9 cellular contexts compared by ENCODE assay signal in the genomic region with DNA sequence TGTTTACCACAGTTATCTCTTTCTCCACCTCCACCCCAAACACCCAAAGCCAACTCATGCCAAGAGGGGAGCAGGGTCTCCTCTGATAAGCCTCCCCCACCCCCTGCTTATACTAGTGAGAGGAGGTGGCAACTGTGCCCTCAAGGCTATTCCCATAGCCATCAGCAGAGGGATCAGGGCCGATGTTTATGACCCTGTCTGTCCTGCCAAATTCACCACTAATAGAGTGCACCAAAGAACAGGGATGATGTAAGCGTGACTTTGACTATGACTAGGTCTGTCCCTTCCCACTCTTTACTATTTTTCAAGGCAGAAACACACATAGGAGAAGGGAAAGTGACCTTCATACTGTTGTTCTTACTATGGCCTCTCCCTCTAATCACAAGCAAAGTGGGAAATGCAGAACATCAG.
DNase-seq lines count a peak whose midpoint lies in the region; ATAC-seq and TF ChIP-seq lines count a peak whose summit lies in the region.
"Had no signal": no experiment of that assay in that cellular context is flagged by ENCODE, and none has a peak within 500 bp of the region (broad histone marks: within the 10 kb centered on the region; RNA-seq: fewer than 3 reads in every experiment).

No MANE protein-coding gene starts in this region.

- no peaks in the 10 kb centered on the region for H3K9me3 ChIP-seq in subcutaneous abdominal adipose tissue (ENCODE audit: control insufficient read depth in 5 of 5, low read length in 5 of 5)

- H3K27ac Mint-ChIP-seq in activated CD4-positive, alpha-beta memory T cell treated with anti-CD3 and anti-CD28 coated beads for 36 hours, result no peak overlapping the region

- peak overlapping the region; percentile 66 for H3K27ac ChIP-seq in subcutaneous abdominal adipose tissue (ENCODE audit: low read depth, low read length)
- H3K27ac ChIP-seq: 22Rv1 had no signal

- H3K27me3 ChIP-seq in subcutaneous abdominal adipose tissue (ENCODE audit: control insufficient read depth in 5 of 5, insufficient read depth in 4 of 5, low read length in 5 of 5), result no peaks in the 10 kb centered on the region

- no peaks in the 10 kb centered on the region for H3K9me3 Mint-ChIP-seq in activated CD4-positive, alpha-beta memory T cell treated with anti-CD3 and anti-CD28 coated beads for 36 hours

- H3K4me3 ChIP-seq in subcutaneous abdominal adipose tissue (ENCODE audit: low read depth in 1 of 5, low read length in 5 of 5), result no peak overlapping the region

- H3K4me1 ChIP-seq in subcutaneous abdominal adipose tissue (ENCODE audit: control insufficient read depth in 5 of 5, insufficient read depth in 5 of 5, low read length in 5 of 5), result peaks cover 17 to 93% (median 84%) of the 10 kb centered on the region in 5 donors

- H3K36me3 Mint-ChIP-seq in activated CD4-positive, alpha-beta memory T cell treated with anti-CD3 and anti-CD28 coated beads for 36 hours, result no peaks in the 10 kb centered on the region

- no peak for TF ChIP-seq CTCF in GM13976 (IDR thresholded peaks at IDR 0.05; ENCODE audit: borderline replicate concordance, control extremely low read depth, extremely low read depth, insufficient read depth, missing control alignments)

- POLR2A ChIA-PET in activated CD4-positive, alpha-beta memory T cell treated with anti-CD3 and anti-CD28 coated beads for 36 hours (lab: Charles Lee), result no interaction called here

- H3K4me1 Mint-ChIP-seq in activated CD4-positive, alpha-beta memory T cell treated with anti-CD3 and anti-CD28 coated beads for 36 hours (ENCODE audit: low read depth), result peaks cover 12% of the 10 kb centered on the region

- H3K27me3 Mint-ChIP-seq in activated CD4-positive, alpha-beta memory T cell treated with anti-CD3 and anti-CD28 coated beads for 36 hours, result no peaks in the 10 kb centered on the region

- H3K36me3 ChIP-seq in subcutaneous abdominal adipose tissue (ENCODE audit: control insufficient read depth in 5 of 5, insufficient read depth in 5 of 5, low read length in 5 of 5), result no peaks in the 10 kb centered on the region

- CTCF ChIA-PET in activated CD4-positive, alpha-beta memory T cell treated with anti-CD3 and anti-CD28 coated beads for 36 hours (lab: Charles Lee), result interaction anchor here (0.6 kb wide), 1 partner anchor 281 kb away, joined by 3 read pairs; no protein-coding TSS in a partner anchor

- intact Hi-C loops in Right ventricle myocardium superior (cut with DNase I), result loop anchor here (5.0 kb wide), 1 partner anchor 45 kb away; no protein-coding TSS in a partner anchor
- intact Hi-C loops in activated CD4-positive, alpha-beta memory T cell treated with anti-CD3 and anti-CD28 coated beads for 36 hours (cut with micrococcal nuclease), result no loop called here

- no peak overlapping the region for H3K9ac ChIP-seq in subcutaneous abdominal adipose tissue (ENCODE audit: low read length in 5 of 5)

- DNase-seq in DMS 273 (lab: John Stamatoyannopoulos, UW; ENCODE audit: unreplicated experiment), result peak; percentile 36
- DNase-seq in DMS 273 treated with DMSO at 0.1 percent for 48 hours (lab: John Stamatoyannopoulos, UW), result no peak
- DNase-seq in UCSD-AML1 (lab: John Stamatoyannopoulos, UW; ENCODE audit: unreplicated experiment), result peak; percentile 17
- DNase-seq in Right ventricle myocardium superior, result no peak
- DNase-seq in LoVo (ENCODE audit: low spot score), result no peak
- DNase-seq in GM13976 (ENCODE audit: low spot score), result no peak
- DNase-seq in activated CD4-positive, alpha-beta memory T cell treated with anti-CD3 and anti-CD28 coated beads for 36 hours, result no peak

- H3K4me3 Mint-ChIP-seq in activated CD4-positive, alpha-beta memory T cell treated with anti-CD3 and anti-CD28 coated beads for 36 hours, result no peak overlapping the region

- peak; percentile 60 for ATAC-seq in Right ventricle myocardium superior (ENCODE audit: poor library complexity)

- in situ Hi-C loops in GM13976 (cut with MboI; ENCODE audit: low sequenced_read_pairs, unreplicated experiment), result loop anchor here (25.0 kb wide), 1 partner anchor 245 kb away; no protein-coding TSS in a partner anchor

Comparison
In these comparisons a context has a peak if more than half of its experiments do, and no peak if none do; other contexts are left out.
1. DNase-seq: peak in DMS 273 (single experiment) and UCSD-AML1 (single experiment); none in DMS 273 treated with DMSO at 0.1 percent for 48 hours (single experiment), Right ventricle myocardium superior (single experiment), LoVo (single experiment), GM13976 (single experiment) and activated CD4-positive, alpha-beta memory T cell treated with anti-CD3 and anti-CD28 coated beads for 36 hours (single experiment).